ENCODE assay signal across 10 cellular contexts in the genomic region with DNA sequence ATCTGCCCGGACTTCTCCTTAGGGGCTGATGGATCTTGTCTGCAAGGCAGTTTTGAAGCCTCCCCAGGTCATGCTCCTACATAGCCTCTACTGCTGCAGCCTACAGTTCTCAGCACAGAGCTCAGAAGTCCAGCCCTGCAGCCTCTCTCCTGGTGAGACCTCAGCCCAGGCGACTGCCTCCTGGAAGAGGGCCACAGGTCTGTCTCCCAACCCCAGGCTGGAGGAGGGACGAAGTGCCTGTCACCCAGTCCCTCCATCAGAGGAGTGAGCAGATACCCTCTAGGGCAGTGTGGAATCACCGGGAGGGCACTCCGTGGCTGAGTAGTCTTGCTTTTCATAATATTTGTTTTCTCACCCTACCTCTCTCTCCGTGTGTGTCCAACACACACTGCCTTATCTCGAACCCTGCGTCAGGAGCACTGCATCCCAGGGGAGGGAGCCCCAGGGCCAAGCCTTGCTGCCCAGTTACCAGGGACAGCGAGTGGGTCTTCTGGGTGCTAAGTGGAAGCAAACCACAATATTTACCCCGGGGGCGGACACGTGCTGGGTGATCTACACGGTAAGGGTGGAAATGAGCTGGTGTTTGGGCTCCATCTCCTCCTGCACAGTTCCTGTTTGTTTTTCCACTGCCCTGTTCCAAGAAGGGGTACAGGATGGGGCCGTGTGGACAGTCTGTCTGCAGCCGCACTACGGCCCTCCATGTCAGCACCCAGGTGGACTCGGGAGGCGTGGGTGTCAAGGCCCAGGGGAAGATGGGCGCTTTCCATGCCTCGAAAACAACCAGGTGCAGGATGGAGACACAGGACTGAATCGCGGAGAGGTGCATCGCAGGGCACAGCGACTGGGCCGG.
A peak's percentile ranks its signal among the peaks of the same experiment; 100 is the strongest.
DNase-seq lines count a peak whose midpoint lies in the region; ATAC-seq, FAIRE-seq and TF ChIP-seq lines count a peak whose summit lies in the region.
"Had no signal": no experiment of that assay in that cellular context is flagged by ENCODE, and none has a peak within 500 bp of the region (broad histone marks: within the 10 kb centered on the region; RNA-seq: fewer than 3 reads in every experiment).

No MANE protein-coding gene starts in this region.

- no peak overlapping the region for H2AFZ ChIP-seq in H1 (ENCODE audit: low read length)

- H3K36me3 ChIP-seq in H1 (ENCODE audit: control insufficient read depth in 2 of 4, insufficient read depth in 4 of 4, low read length in 3 of 4): no peaks in the 10 kb centered on the region
- H3K36me3 ChIP-seq in upper lobe of right lung: no peaks in the 10 kb centered on the region
- H3K36me3 ChIP-seq in tibial artery: no peaks in the 10 kb centered on the region

- CTCF ChIA-PET in H1 (lab: Charles Lee; ENCODE audit: partially characterized antibody): interaction anchor here (0.6 to 34.3 kb wide), 7 partner anchors 9 to 42 kb away, joined by 3 to 646 read pairs (median 5); no protein-coding TSS in a partner anchor

- H3K4me1 Mint-ChIP-seq in activated naive CD8-positive, alpha-beta T cell (ENCODE audit: low read depth): peaks cover 2% of the 10 kb centered on the region
- H3K4me1 Mint-ChIP-seq in activated naive CD8-positive, alpha-beta T cell treated with anti-CD3 and anti-CD28 coated beads, Interleukin-2, amount 50 U/mL, for 24 hours: no peaks in the 10 kb centered on the region
- peaks cover 2% of the 10 kb centered on the region for H3K4me1 Mint-ChIP-seq in mesothelial cell of epicardium

- H3K79me2 ChIP-seq in H1 (ENCODE audit: control insufficient read depth in 1 of 2, insufficient read depth in 2 of 2, low read length in 2 of 2): no peaks in the 10 kb centered on the region

- H3K56ac ChIP-seq in H1 (replicated peaks; ENCODE audit: insufficient read length, low read depth, low read length): no peak overlapping the region

- H3K79me1 ChIP-seq in H1 (ENCODE audit: low read depth, low read length): no peaks in the 10 kb centered on the region

- FAIRE-seq in H1 (lab: Jason Lieb, UNC): no peak

- 0 out of 2 replicates have a peak overlapping the region, but pooled peaks have one; percentile 66 for H3K18ac ChIP-seq in H1 (ENCODE audit: extremely low read depth, low read length)

- no peak for TF ChIP-seq CTCF in H1 (IDR thresholded peaks at IDR 0.05; ENCODE audit: control extremely low read depth in 1 of 3, insufficient read depth in 1 of 3, low read depth in 1 of 3, low read length in 3 of 3)
- no peak for TF ChIP-seq CTCF in mesothelial cell of epicardium (IDR thresholded peaks at IDR 0.05; ENCODE audit: unreplicated experiment)
- TF ChIP-seq CTCF in upper lobe of right lung (IDR thresholded peaks at IDR 0.05): no peak
- TF ChIP-seq CTCF in tibial artery (IDR thresholded peaks at IDR 0.05): no peak

- no peak overlapping the region for H2BK120ac ChIP-seq in H1 (replicated peaks; ENCODE audit: low read depth, low read length)

- H3K4me1 ChIP-seq in H1 (replicated peaks in 1 of 4; ENCODE audit: control insufficient read depth in 3 of 4, insufficient read depth in 4 of 4, low read length in 3 of 4): peaks cover 2 to 12% (median 7%) of the 10 kb centered on the region in 4 experiments; a peak in 6 of 7 replicates
- peaks cover 3% of the 10 kb centered on the region for H3K4me1 ChIP-seq in upper lobe of right lung
- peaks cover 0 to 15% (median 9%) of the 10 kb centered on the region in 4 donors for H3K4me1 ChIP-seq in tibial artery

- ATAC-seq in activated naive CD8-positive, alpha-beta T cell treated with anti-CD3 and anti-CD28 coated beads, Interleukin-2, amount 50 U/mL, for 24 hours: no peak
- ATAC-seq in upper lobe of right lung (peak; percentile 15), GM19351 (IDR thresholded peaks at IDR 0.05; ENCODE audit: unreplicated experiment) (no peak)

- POLR2A ChIA-PET in H1 (lab: Charles Lee; ENCODE audit: partially characterized antibody): interaction anchor here (1.1 to 1.9 kb wide), 2 partner anchors 11 kb away, joined by 3 to 9 read pairs; no protein-coding TSS in a partner anchor

- peaks cover 19 to 38% (median 30%) of the 10 kb centered on the region in 4 experiments for H3K27me3 ChIP-seq in H1 (replicated peaks in 1 of 4; ENCODE audit: control insufficient read depth in 3 of 4, extremely low read depth in 1 of 4, insufficient read depth in 3 of 4, low read length in 3 of 4)
- H3K27me3 ChIP-seq in upper lobe of right lung: peaks cover 16% of the 10 kb centered on the region
- peaks cover 6 to 56% of the 10 kb centered on the region in 2 donors for H3K27me3 ChIP-seq in tibial artery

- peaks cover 4% of the 10 kb centered on the region; the same call in 1 of the 2 replicates for H3K23me2 ChIP-seq in H1 (ENCODE audit: low read depth, low read length)

- no peak overlapping the region for H3K9ac ChIP-seq in H1 (replicated peaks in 1 of 4; ENCODE audit: extremely low read depth in 1 of 4, low read depth in 3 of 4, low read length in 3 of 4)

- H3K23ac ChIP-seq in H1 (ENCODE audit: insufficient read length): no peak overlapping the region

- H2BK5ac ChIP-seq in H1 (ENCODE audit: low read depth, low read length): no peak overlapping the region

- no peak overlapping the region for H4K91ac ChIP-seq in H1 (replicated peaks; ENCODE audit: insufficient read length, low read length)

- 0 out of 2 replicates have a peak overlapping the region, but pooled peaks have one; percentile 37 for H2BK20ac ChIP-seq in H1 (ENCODE audit: low read length)

- peak overlapping the region; percentile 44; the same call in 1 of the 2 replicates for H2BK12ac ChIP-seq in H1 (ENCODE audit: low read depth, low read length)

- intact Hi-C loops in upper lobe of right lung (cut with DNase I): no loop called here
- intact Hi-C loops in tibial artery (cut with DNase I; ENCODE audit: low total_unique reads): no loop called here

- DNase-seq in activated naive CD8-positive, alpha-beta T cell treated with anti-CD3 and anti-CD28 coated beads, Interleukin-2, amount 50 U/mL, for 24 hours: no peak
- DNase-seq in H1 (ENCODE audit: low read depth in 1 of 2, low spot score in 2 of 2) (no peak), mesothelial cell of epicardium (ENCODE audit: low spot score in 2 of 2, unreplicated experiment in 2 of 2) (no peak), upper lobe of right lung (no peak), tibial artery (no peak), ureter (ENCODE audit: low spot score) (no peak)
- DNase-seq: effector CD8-positive, alpha-beta T cell; NCI-H510A treated with DMSO at 0.1 percent for 48 hours had no signal

- no peaks in the 10 kb centered on the region for H3K9me3 Mint-ChIP-seq in activated naive CD8-positive, alpha-beta T cell (ENCODE audit: low read depth)
- no peaks in the 10 kb centered on the region for H3K9me3 Mint-ChIP-seq in activated naive CD8-positive, alpha-beta T cell treated with anti-CD3 and anti-CD28 coated beads, Interleukin-2, amount 50 U/mL, for 24 hours
- no peaks in the 10 kb centered on the region for H3K9me3 Mint-ChIP-seq in mesothelial cell of epicardium

- peaks cover 34% of the 10 kb centered on the region for H3K27me3 Mint-ChIP-seq in activated naive CD8-positive, alpha-beta T cell
- peaks cover 44% of the 10 kb centered on the region for H3K27me3 Mint-ChIP-seq in activated naive CD8-positive, alpha-beta T cell treated with anti-CD3 and anti-CD28 coated beads, Interleukin-2, amount 50 U/mL, for 24 hours
- H3K27me3 Mint-ChIP-seq in mesothelial cell of epicardium (ENCODE audit: low read depth): peaks cover 61% of the 10 kb centered on the region

- no peak overlapping the region for H3K4ac ChIP-seq in H1 (replicated peaks; ENCODE audit: insufficient read length, low read depth, low read length)

- H2AK5ac ChIP-seq in H1 (ENCODE audit: low read depth, low read length): 0 out of 2 replicates have a peak overlapping the region, but pooled peaks have one; percentile 18

- WGBS in H1 (ENCODE audit: extremely low coverage in 1 of 2, insufficient coverage in 1 of 2, insufficient read length in 1 of 2, insufficient replicate concordance in 2 of 2, low coverage in 1 of 2, low lambda C conversion rate in 2 of 2, missing lambda C conversion rate in 1 of 2), 2 experiments: 63% methylated on average over 25 of the region's 25 CpGs; no CpG with 5 or more reads in 1 of the 2 experiments

- H3K36me3 Mint-ChIP-seq in activated naive CD8-positive, alpha-beta T cell: no peaks in the 10 kb centered on the region
- no peaks in the 10 kb centered on the region for H3K36me3 Mint-ChIP-seq in activated naive CD8-positive, alpha-beta T cell treated with anti-CD3 and anti-CD28 coated beads, Interleukin-2, amount 50 U/mL, for 24 hours (ENCODE audit: low read depth)
- no peaks in the 10 kb centered on the region for H3K36me3 Mint-ChIP-seq in mesothelial cell of epicardium

- TF ChIP-seq POLR2A in H1 (IDR thresholded peaks at IDR 0.05; ENCODE audit: control extremely low read depth in 1 of 2, low read depth in 2 of 2, low read length in 2 of 2): no peak

- H3K27ac ChIP-seq in H1 (ENCODE audit: low read depth, low read length): no peak overlapping the region
- no peak overlapping the region for H3K27ac ChIP-seq in upper lobe of right lung
- no peak overlapping the region for H3K27ac ChIP-seq in tibial artery

- H3K4me3 Mint-ChIP-seq in activated naive CD8-positive, alpha-beta T cell: peak overlapping the region; percentile 46
- no peak overlapping the region for H3K4me3 Mint-ChIP-seq in activated naive CD8-positive, alpha-beta T cell treated with anti-CD3 and anti-CD28 coated beads, Interleukin-2, amount 50 U/mL, for 24 hours
- peak overlapping the region; percentile 55 for H3K4me3 Mint-ChIP-seq in mesothelial cell of epicardium

- H3K14ac ChIP-seq in H1 (ENCODE audit: insufficient read length): no peak overlapping the region

- H4K8ac ChIP-seq in H1 (ENCODE audit: extremely low read depth, insufficient read depth, low read length): peak overlapping the region; percentile 79

- no peak overlapping the region for H3K27ac Mint-ChIP-seq in activated naive CD8-positive, alpha-beta T cell
- H3K27ac Mint-ChIP-seq in activated naive CD8-positive, alpha-beta T cell treated with anti-CD3 and anti-CD28 coated beads, Interleukin-2, amount 50 U/mL, for 24 hours: no peak overlapping the region
- no peak overlapping the region for H3K27ac Mint-ChIP-seq in mesothelial cell of epicardium

- TF ChIP-seq EP300 in H1 (IDR thresholded peaks at IDR 0.05; ENCODE audit: borderline replicate concordance in 1 of 2, low read depth in 2 of 2, low read length in 2 of 2): no peak

- H4K5ac ChIP-seq in H1 (ENCODE audit: insufficient read length, low read depth, low read length): peak overlapping the region; percentile 25

- H3K4me2 ChIP-seq in H1 (ENCODE audit: insufficient read depth in 1 of 2, low read depth in 2 of 2, low read length in 2 of 2): peak overlapping the region; percentile 65 to 77

- H4K20me1 ChIP-seq in H1 (replicated peaks in 1 of 2; ENCODE audit: control insufficient read depth in 1 of 2, insufficient read depth in 2 of 2, low read length in 2 of 2): no peaks in the 10 kb centered on the region

- no peak overlapping the region; the same call in 1 of the 2 replicates for H2BK15ac ChIP-seq in H1 (ENCODE audit: low read length)

- peak overlapping the region; percentile 11 to 63 (median 16); a peak in 7 of 8 replicates for H3K4me3 ChIP-seq in H1 (ENCODE audit: extremely low read depth in 1 of 4, insufficient read depth in 2 of 4, low read depth in 3 of 4, low read length in 4 of 4)
- no peak overlapping the region for H3K4me3 ChIP-seq in upper lobe of right lung
- H3K4me3 ChIP-seq in tibial artery: no peak overlapping the region

- H3K9me3 ChIP-seq in H1 (ENCODE audit: insufficient read depth in 2 of 2, low read depth in 1 of 2, low read length in 1 of 2) (peaks cover 5 to 7% of the 10 kb centered on the region in 2 experiments; a peak in 1 of 4 replicates), upper lobe of right lung (no peaks in the 10 kb centered on the region), tibial artery (no peaks in the 10 kb centered on the region)

- TF ChIP-seq RAD21 in H1 (IDR thresholded peaks at IDR 0.05 in 1 of 2, conservative IDR thresholded peaks at IDR 0.05 in 1 of 2; ENCODE audit: low read depth in 2 of 2, low read length in 2 of 2): no peak

Comparison
In these comparisons a context has a peak if more than half of its experiments do, and no peak if none do; other contexts are left out.
1. H3K4me3 ChIP-seq: peak in H1 (4 of 4); none in upper lobe of right lung (single experiment) and tibial artery (0 of 2).